Comparison of ENCODE assay signal across 1 cellular context in the genomic region with DNA sequence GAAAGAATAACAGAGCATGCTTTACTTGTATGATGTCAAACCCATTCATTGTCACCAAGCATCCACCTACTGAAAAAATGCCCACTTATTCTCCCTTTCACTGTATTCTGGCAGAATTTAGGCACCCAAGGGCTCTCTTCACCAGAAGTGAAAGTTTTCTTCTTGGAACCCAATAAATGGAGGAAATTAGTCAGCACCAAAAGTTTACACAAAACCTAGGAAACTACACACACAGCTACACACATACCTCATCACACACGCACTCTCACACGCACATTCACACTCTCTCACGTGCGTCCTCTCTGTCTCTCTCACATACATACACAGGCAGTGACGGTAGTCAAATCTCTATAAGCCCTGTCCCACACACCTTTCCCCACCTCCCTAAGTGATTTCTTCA.
TF ChIP-seq lines count a peak whose summit lies in the region.

No MANE protein-coding gene starts in this region.

TF ChIP-seq in GM12878, 131 proteins besides CTCF, POLR2A, EP300 and RAD21 (continued from another document):
- TF ChIP-seq, protein P1, sequence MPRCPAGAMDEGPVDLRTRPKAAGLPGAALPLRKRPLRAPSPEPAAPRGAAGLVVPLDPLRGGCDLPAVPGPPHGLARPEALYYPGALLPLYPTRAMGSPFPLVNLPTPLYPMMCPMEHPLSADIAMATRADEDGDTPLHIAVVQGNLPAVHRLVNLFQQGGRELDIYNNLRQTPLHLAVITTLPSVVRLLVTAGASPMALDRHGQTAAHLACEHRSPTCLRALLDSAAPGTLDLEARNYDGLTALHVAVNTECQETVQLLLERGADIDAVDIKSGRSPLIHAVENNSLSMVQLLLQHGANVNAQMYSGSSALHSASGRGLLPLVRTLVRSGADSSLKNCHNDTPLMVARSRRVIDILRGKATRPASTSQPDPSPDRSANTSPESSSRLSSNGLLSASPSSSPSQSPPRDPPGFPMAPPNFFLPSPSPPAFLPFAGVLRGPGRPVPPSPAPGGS (IDR thresholded peaks at IDR 0.05; ENCODE audit: borderline replicate concordance, insufficient read depth, low read depth, low read length, poor library complexity, severe bottlenecking) = peak; percentile 82
- no peak for TF ChIP-seq STAT1 (conservative IDR thresholded peaks at IDR 0.05)
- no peak for TF ChIP-seq FOS (IDR thresholded peaks at IDR 0.05; ENCODE audit: borderline replicate concordance, extremely low read depth, insufficient read length)
- TF ChIP-seq MEF2B (IDR thresholded peaks at IDR 0.05; ENCODE audit: partially characterized antibody, poor library complexity, severe bottlenecking) = peak; percentile 60
- TF ChIP-seq BMI1 (IDR thresholded peaks at IDR 0.05; ENCODE audit: borderline replicate concordance) = peak; percentile 75; the same call in 1 of the 2 replicates
- peak; percentile 24 for TF ChIP-seq PBX3 (IDR thresholded peaks at IDR 0.05; ENCODE audit: insufficient replicate concordance, low read depth, low read length)
- peak; percentile 72 for TF ChIP-seq IKZF1 (conservative IDR thresholded peaks at IDR 0.05)
- TF ChIP-seq YY1 (IDR thresholded peaks at IDR 0.05; ENCODE audit: low read depth, low read length) = 0 out of 2 replicates have a peak, but pooled peaks have one; percentile 32
- TF ChIP-seq SMC3 (IDR thresholded peaks at IDR 0.05; ENCODE audit: borderline replicate concordance, low read length) = peak; percentile 19; the same call in 1 of the 2 replicates
- TF ChIP-seq SMAD1 (IDR thresholded peaks at IDR 0.05; ENCODE audit: low read depth, partially characterized antibody) = peak; percentile 90
- TF ChIP-seq PML (IDR thresholded peaks at IDR 0.05; ENCODE audit: low read length) = peak; percentile 50; the same call in 1 of the 2 replicates
- TF ChIP-seq PAX5 (IDR thresholded peaks at IDR 0.05; ENCODE audit: borderline replicate concordance, low read depth, low read length) = peak; percentile 61; the same call in 1 of the 2 replicates
- peak; percentile 59; the same call in 1 of the 2 replicates for TF ChIP-seq FOXM1 (IDR thresholded peaks at IDR 0.05; ENCODE audit: low read depth, low read length)
- TF ChIP-seq SPI1 (IDR thresholded peaks at IDR 0.05; ENCODE audit: borderline replicate concordance, insufficient read depth, low read depth, low read length) = 0 out of 2 replicates have a peak, but pooled peaks have one; percentile 3
- peak; percentile 77 for TF ChIP-seq DPF2 (IDR thresholded peaks at IDR 0.05)
- peak; percentile 62 for TF ChIP-seq RUNX3 (IDR thresholded peaks at IDR 0.05; ENCODE audit: low read length)
- TF ChIP-seq IRF4 (IDR thresholded peaks at IDR 0.05; ENCODE audit: low read depth, low read length) = peak; percentile 79
- peak; percentile 57 for TF ChIP-seq KLF5 (IDR thresholded peaks at IDR 0.05; ENCODE audit: partially characterized antibody)
- TF ChIP-seq HDGF (IDR thresholded peaks at IDR 0.05) = peak; percentile 77; the same call in 1 of the 2 replicates
- TF ChIP-seq RAD51 (IDR thresholded peaks at IDR 0.05) = peak; percentile 53
- TF ChIP-seq ATF7 (IDR thresholded peaks at IDR 0.05; ENCODE audit: low read depth) = peak; percentile 92
- TF ChIP-seq, protein P2, sequence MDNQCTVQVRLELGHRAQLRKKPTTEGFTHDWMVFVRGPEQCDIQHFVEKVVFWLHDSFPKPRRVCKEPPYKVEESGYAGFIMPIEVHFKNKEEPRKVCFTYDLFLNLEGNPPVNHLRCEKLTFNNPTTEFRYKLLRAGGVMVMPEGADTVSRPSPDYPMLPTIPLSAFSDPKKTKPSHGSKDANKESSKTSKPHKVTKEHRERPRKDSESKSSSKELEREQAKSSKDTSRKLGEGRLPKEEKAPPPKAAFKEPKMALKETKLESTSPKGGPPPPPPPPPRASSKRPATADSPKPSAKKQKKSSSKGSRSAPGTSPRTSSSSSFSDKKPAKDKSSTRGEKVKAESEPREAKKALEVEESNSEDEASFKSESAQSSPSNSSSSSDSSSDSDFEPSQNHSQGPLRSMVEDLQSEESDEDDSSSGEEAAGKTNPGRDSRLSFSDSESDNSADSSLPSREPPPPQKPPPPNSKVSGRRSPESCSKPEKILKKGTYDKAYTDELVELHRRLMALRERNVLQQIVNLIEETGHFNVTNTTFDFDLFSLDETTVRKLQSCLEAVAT (IDR thresholded peaks at IDR 0.05) = peak; percentile 71
- TF ChIP-seq, protein P3, sequence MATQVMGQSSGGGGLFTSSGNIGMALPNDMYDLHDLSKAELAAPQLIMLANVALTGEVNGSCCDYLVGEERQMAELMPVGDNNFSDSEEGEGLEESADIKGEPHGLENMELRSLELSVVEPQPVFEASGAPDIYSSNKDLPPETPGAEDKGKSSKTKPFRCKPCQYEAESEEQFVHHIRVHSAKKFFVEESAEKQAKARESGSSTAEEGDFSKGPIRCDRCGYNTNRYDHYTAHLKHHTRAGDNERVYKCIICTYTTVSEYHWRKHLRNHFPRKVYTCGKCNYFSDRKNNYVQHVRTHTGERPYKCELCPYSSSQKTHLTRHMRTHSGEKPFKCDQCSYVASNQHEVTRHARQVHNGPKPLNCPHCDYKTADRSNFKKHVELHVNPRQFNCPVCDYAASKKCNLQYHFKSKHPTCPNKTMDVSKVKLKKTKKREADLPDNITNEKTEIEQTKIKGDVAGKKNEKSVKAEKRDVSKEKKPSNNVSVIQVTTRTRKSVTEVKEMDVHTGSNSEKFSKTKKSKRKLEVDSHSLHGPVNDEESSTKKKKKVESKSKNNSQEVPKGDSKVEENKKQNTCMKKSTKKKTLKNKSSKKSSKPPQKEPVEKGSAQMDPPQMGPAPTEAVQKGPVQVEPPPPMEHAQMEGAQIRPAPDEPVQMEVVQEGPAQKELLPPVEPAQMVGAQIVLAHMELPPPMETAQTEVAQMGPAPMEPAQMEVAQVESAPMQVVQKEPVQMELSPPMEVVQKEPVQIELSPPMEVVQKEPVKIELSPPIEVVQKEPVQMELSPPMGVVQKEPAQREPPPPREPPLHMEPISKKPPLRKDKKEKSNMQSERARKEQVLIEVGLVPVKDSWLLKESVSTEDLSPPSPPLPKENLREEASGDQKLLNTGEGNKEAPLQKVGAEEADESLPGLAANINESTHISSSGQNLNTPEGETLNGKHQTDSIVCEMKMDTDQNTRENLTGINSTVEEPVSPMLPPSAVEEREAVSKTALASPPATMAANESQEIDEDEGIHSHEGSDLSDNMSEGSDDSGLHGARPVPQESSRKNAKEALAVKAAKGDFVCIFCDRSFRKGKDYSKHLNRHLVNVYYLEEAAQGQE (IDR thresholded peaks at IDR 0.05; ENCODE audit: low read depth, low read length) = no peak
- peak; percentile 91 for TF ChIP-seq MTA2 (IDR thresholded peaks at IDR 0.05; ENCODE audit: low read depth)
- no peak for TF ChIP-seq ESRRA (IDR thresholded peaks at IDR 0.05; ENCODE audit: low read length)
- TF ChIP-seq, protein P4, sequence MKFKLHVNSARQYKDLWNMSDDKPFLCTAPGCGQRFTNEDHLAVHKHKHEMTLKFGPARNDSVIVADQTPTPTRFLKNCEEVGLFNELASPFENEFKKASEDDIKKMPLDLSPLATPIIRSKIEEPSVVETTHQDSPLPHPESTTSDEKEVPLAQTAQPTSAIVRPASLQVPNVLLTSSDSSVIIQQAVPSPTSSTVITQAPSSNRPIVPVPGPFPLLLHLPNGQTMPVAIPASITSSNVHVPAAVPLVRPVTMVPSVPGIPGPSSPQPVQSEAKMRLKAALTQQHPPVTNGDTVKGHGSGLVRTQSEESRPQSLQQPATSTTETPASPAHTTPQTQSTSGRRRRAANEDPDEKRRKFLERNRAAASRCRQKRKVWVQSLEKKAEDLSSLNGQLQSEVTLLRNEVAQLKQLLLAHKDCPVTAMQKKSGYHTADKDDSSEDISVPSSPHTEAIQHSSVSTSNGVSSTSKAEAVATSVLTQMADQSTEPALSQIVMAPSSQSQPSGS (IDR thresholded peaks at IDR 0.05; ENCODE audit: low read length) = peak; percentile 84
- TF ChIP-seq BACH1 (IDR thresholded peaks at IDR 0.05; ENCODE audit: borderline replicate concordance) = peak; percentile 66; the same call in 1 of the 2 replicates
- no peak for TF ChIP-seq TAF1 (IDR thresholded peaks at IDR 0.05; ENCODE audit: borderline replicate concordance, low read depth, low read length)
- TF ChIP-seq ZBED1 (IDR thresholded peaks at IDR 0.05; ENCODE audit: borderline replicate concordance) = peak; percentile 66; the same call in 1 of the 2 replicates
- peak; percentile 73; the same call in 1 of the 2 replicates for TF ChIP-seq RELB (IDR thresholded peaks at IDR 0.05; ENCODE audit: low read depth)
- peak; percentile 56 for TF ChIP-seq JUNB (IDR thresholded peaks at IDR 0.05)
- TF ChIP-seq CHD2 (IDR thresholded peaks at IDR 0.05; ENCODE audit: borderline replicate concordance, low read depth, low read length) = peak; percentile 29; the same call in 1 of the 2 replicates
- peak; percentile 30; the same call in 1 of the 2 replicates for TF ChIP-seq PKNOX1 (IDR thresholded peaks at IDR 0.05)
- TF ChIP-seq TCF12 (IDR thresholded peaks at IDR 0.05; ENCODE audit: low read depth, low read length) = peak; percentile 72; the same call in 1 of the 2 replicates
- peak; percentile 85 for TF ChIP-seq EED (IDR thresholded peaks at IDR 0.05; ENCODE audit: low read depth)
- TF ChIP-seq BCL11A (IDR thresholded peaks at IDR 0.05; ENCODE audit: low read depth, low read length) = peak; percentile 58; the same call in 1 of the 2 replicates
- peak in 1 of 2 experiments; percentile 68; a peak in 1 of 4 replicates for TF ChIP-seq ETV6 (conservative IDR thresholded peaks at IDR 0.05 in 1 of 2, IDR thresholded peaks at IDR 0.05 in 1 of 2; ENCODE audit: borderline replicate concordance in 1 of 2, low read depth in 1 of 2)
- TF ChIP-seq NBN (IDR thresholded peaks at IDR 0.05) = peak; percentile 92
- TF ChIP-seq LARP7 (IDR thresholded peaks at IDR 0.05) = no peak
- TF ChIP-seq IKZF2 (IDR thresholded peaks at IDR 0.05) = peak; percentile 80 to 83
